15 cellular contexts compared by ENCODE assay signal in the genomic region with DNA sequence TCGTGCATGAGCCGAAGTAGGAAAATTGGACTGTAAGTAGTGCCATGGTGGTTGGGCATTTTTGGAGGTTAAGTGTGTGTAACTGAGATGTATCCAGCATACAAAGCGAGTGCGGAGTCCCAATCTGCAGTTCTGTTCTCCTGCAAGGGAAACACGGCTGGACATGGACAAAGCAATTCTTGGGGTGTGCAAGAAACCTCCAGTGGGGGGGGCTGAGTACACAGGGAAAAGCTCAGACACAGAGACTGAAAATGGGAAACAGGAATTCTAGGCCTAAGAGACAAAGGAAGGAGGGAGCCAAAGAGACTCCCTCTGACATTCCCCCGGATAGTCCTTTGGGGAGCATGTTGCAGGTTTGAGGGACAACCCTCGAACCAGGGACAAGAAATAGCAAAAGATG.
A peak's percentile ranks its signal among the peaks of the same experiment; 100 is the strongest.
DNase-seq lines count a peak whose midpoint lies in the region; FAIRE-seq and TF ChIP-seq lines count a peak whose summit lies in the region.
"Had no signal": no experiment of that assay in that cellular context is flagged by ENCODE, and none has a peak within 500 bp of the region (broad histone marks: within the 10 kb centered on the region; RNA-seq: fewer than 3 reads in every experiment).

No MANE protein-coding gene starts in this region.

- H3K4me3 ChIP-seq in H1 (ENCODE audit: extremely low read depth in 1 of 4, insufficient read depth in 2 of 4, low read depth in 3 of 4, low read length in 4 of 4) (no peak overlapping the region), dorsolateral prefrontal cortex (no peak overlapping the region)
- H3K4me3 ChIP-seq: upper lobe of left lung had no signal

- H3K4me2 ChIP-seq in H1 (ENCODE audit: insufficient read depth in 1 of 2, low read depth in 2 of 2, low read length in 2 of 2), result no peak overlapping the region

- H3K18ac ChIP-seq in H1 (ENCODE audit: extremely low read depth, low read length), result no peak overlapping the region

- no peaks in the 10 kb centered on the region for H3K79me2 ChIP-seq in H1 (ENCODE audit: control insufficient read depth in 1 of 2, insufficient read depth in 2 of 2, low read length in 2 of 2)

- no peak overlapping the region for H3K56ac ChIP-seq in H1 (replicated peaks; ENCODE audit: insufficient read length, low read depth, low read length)

- no peak overlapping the region for H3K23ac ChIP-seq in H1 (ENCODE audit: insufficient read length)

- peaks cover 14% of the 10 kb centered on the region for H3K9me3 Mint-ChIP-seq in progenitor cell of endocrine pancreas (ENCODE audit: low read depth)

- POLR2A ChIA-PET in H1 (lab: Charles Lee; ENCODE audit: partially characterized antibody), result no interaction called here

- no peak overlapping the region for H2AK5ac ChIP-seq in H1 (ENCODE audit: low read depth, low read length)

- no peaks in the 10 kb centered on the region for H3K79me1 ChIP-seq in H1 (ENCODE audit: low read depth, low read length)

- TF ChIP-seq RAD21 in H1 (IDR thresholded peaks at IDR 0.05 in 1 of 2, conservative IDR thresholded peaks at IDR 0.05 in 1 of 2; ENCODE audit: low read depth in 2 of 2, low read length in 2 of 2), result peak; percentile 42 to 54

- no peaks in the 10 kb centered on the region for H3K36me3 ChIP-seq in H1 (ENCODE audit: control insufficient read depth in 2 of 4, insufficient read depth in 4 of 4, low read length in 3 of 4)
- H3K36me3 ChIP-seq: upper lobe of left lung had no signal

- H3K27me3 Mint-ChIP-seq in progenitor cell of endocrine pancreas, result no peaks in the 10 kb centered on the region

- no peak overlapping the region for H4K91ac ChIP-seq in H1 (replicated peaks; ENCODE audit: insufficient read length, low read length)

- no peak overlapping the region for H4K8ac ChIP-seq in H1 (ENCODE audit: extremely low read depth, insufficient read depth, low read length)

- no peak for TF ChIP-seq POLR2A in H1 (IDR thresholded peaks at IDR 0.05; ENCODE audit: control extremely low read depth in 1 of 2, low read depth in 2 of 2, low read length in 2 of 2)

- H3K4me3 Mint-ChIP-seq in progenitor cell of endocrine pancreas (ENCODE audit: low read depth), result no peak overlapping the region

- CTCF ChIA-PET in H1 (lab: Charles Lee; ENCODE audit: partially characterized antibody), result interaction anchor here (1.0 kb wide), 1 partner anchor 252 kb away, joined by 3 read pairs; no protein-coding TSS in a partner anchor

- H3K27ac Mint-ChIP-seq in progenitor cell of endocrine pancreas, result no peak overlapping the region

- DNase-seq in EH (ENCODE audit: low read depth) (peak; percentile 42), NCI-H2227 treated with DMSO at 0.1 percent for 48 hours (lab: John Stamatoyannopoulos, UW) (peak; percentile 0), H1 (ENCODE audit: low read depth in 1 of 2, low spot score in 2 of 2) (no peak), medulla oblongata (ENCODE audit: extremely low spot score) (peak; percentile 36), progenitor cell of endocrine pancreas (ENCODE audit: low spot score, unreplicated experiment) (no peak), pons (ENCODE audit: low spot score) (no peak), dorsolateral prefrontal cortex (no peak)
- no peak for DNase-seq in stimulated activated naive CD4-positive, alpha-beta T cell (lab: John Stamatoyannopoulos, UW)
- DNase-seq: activated CD4-positive, CD25-positive, alpha-beta regulatory T cell treated with anti-CD3 and anti-CD28 coated beads, Interleukin-2, amount 50 U/mL, for 72 hours; activated effector memory CD4-positive, alpha-beta T cell treated with anti-CD3 and anti-CD28 coated beads, Interleukin-2, amount 50 U/mL, for 16 hours; DND-41; NCI-H2081; upper lobe of left lung had no signal

- H2AFZ ChIP-seq in H1 (ENCODE audit: low read length), result no peak overlapping the region

- H3K14ac ChIP-seq in H1 (ENCODE audit: insufficient read length), result no peak overlapping the region

- H3K4me1 ChIP-seq in H1 (replicated peaks in 1 of 4; ENCODE audit: control insufficient read depth in 3 of 4, insufficient read depth in 4 of 4, low read length in 3 of 4), result no peaks in the 10 kb centered on the region
- H3K4me1 ChIP-seq: upper lobe of left lung had no signal

- no peaks in the 10 kb centered on the region for H3K27me3 ChIP-seq in H1 (replicated peaks in 1 of 4; ENCODE audit: control insufficient read depth in 3 of 4, extremely low read depth in 1 of 4, insufficient read depth in 3 of 4, low read length in 3 of 4)
- H3K27me3 ChIP-seq in dorsolateral prefrontal cortex, result peaks cover 0 to 5% (median 0%) of the 10 kb centered on the region in 45 donors
- H3K27me3 ChIP-seq: upper lobe of left lung had no signal

- intact Hi-C loops in dorsolateral prefrontal cortex (cut with DNase I), result no loop called here

- 94% methylated on average over 7 of the region's 7 CpGs; no CpG with 5 or more reads in 1 of the 2 experiments for WGBS in H1 (ENCODE audit: extremely low coverage in 1 of 2, insufficient coverage in 1 of 2, insufficient read length in 1 of 2, insufficient replicate concordance in 2 of 2, low coverage in 1 of 2, low lambda C conversion rate in 2 of 2, missing lambda C conversion rate in 1 of 2), 2 experiments

- H3K36me3 Mint-ChIP-seq in progenitor cell of endocrine pancreas (ENCODE audit: insufficient read depth), result no peaks in the 10 kb centered on the region

- H2BK15ac ChIP-seq in H1 (ENCODE audit: low read length), result no peak overlapping the region

- no peak overlapping the region for H4K5ac ChIP-seq in H1 (ENCODE audit: insufficient read length, low read depth, low read length)

- peaks cover 0 to 4% of the 10 kb centered on the region in 2 experiments; a peak in 1 of 4 replicates for H3K9me3 ChIP-seq in H1 (ENCODE audit: insufficient read depth in 2 of 2, low read depth in 1 of 2, low read length in 1 of 2)
- H3K9me3 ChIP-seq: upper lobe of left lung had no signal

- H3K4ac ChIP-seq in H1 (replicated peaks; ENCODE audit: insufficient read length, low read depth, low read length), result no peak overlapping the region

- H2BK12ac ChIP-seq in H1 (ENCODE audit: low read depth, low read length), result no peak overlapping the region

- H3K4me1 Mint-ChIP-seq in progenitor cell of endocrine pancreas (ENCODE audit: low read depth), result peaks cover 6% of the 10 kb centered on the region

- no peaks in the 10 kb centered on the region for H4K20me1 ChIP-seq in H1 (replicated peaks in 1 of 2; ENCODE audit: control insufficient read depth in 1 of 2, insufficient read depth in 2 of 2, low read length in 2 of 2)

- no peak overlapping the region for H2BK20ac ChIP-seq in H1 (ENCODE audit: low read length)

- no peak for TF ChIP-seq EP300 in H1 (IDR thresholded peaks at IDR 0.05; ENCODE audit: borderline replicate concordance in 1 of 2, low read depth in 2 of 2, low read length in 2 of 2)

- H2BK5ac ChIP-seq in H1 (ENCODE audit: low read depth, low read length), result no peak overlapping the region

- H2BK120ac ChIP-seq in H1 (replicated peaks; ENCODE audit: low read depth, low read length), result no peak overlapping the region

- no peak for FAIRE-seq in H1 (lab: Jason Lieb, UNC)
- FAIRE-seq: islet of Langerhans had no signal

- peak in 2 of 3 experiments; percentile 11 to 15; a peak in 2 of 4 replicates for TF ChIP-seq CTCF in H1 (IDR thresholded peaks at IDR 0.05; ENCODE audit: control extremely low read depth in 1 of 3, insufficient read depth in 1 of 3, low read depth in 1 of 3, low read length in 3 of 3)
- no peak for TF ChIP-seq CTCF in progenitor cell of endocrine pancreas (IDR thresholded peaks at IDR 0.05; ENCODE audit: unreplicated experiment)
- peak in 16 of 56 donors; percentile 10 to 45 (median 24) for TF ChIP-seq CTCF in dorsolateral prefrontal cortex (IDR thresholded peaks at IDR 0.05 in 54 of 56, conservative IDR thresholded peaks at IDR 0.05 in 2 of 56; ENCODE audit: low read depth in 1 of 56, partially characterized antibody in 56 of 56)

- H3K27ac ChIP-seq in H1 (ENCODE audit: low read depth, low read length) (no peak overlapping the region), dorsolateral prefrontal cortex (no peak overlapping the region)
- H3K27ac ChIP-seq: RWPE1, upper lobe of left lung had no signal

- H3K23me2 ChIP-seq in H1 (ENCODE audit: low read depth, low read length), result no peaks in the 10 kb centered on the region

- H3K9ac ChIP-seq in H1 (replicated peaks in 1 of 4; ENCODE audit: extremely low read depth in 1 of 4, low read depth in 3 of 4, low read length in 3 of 4), result no peak overlapping the region

TF ChIP-seq in H1, 55 proteins besides CTCF, POLR2A, EP300 and RAD21:
- TF ChIP-seq, protein P1, sequence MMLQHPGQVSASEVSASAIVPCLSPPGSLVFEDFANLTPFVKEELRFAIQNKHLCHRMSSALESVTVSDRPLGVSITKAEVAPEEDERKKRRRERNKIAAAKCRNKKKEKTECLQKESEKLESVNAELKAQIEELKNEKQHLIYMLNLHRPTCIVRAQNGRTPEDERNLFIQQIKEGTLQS (IDR thresholded peaks at IDR 0.05; ENCODE audit: insufficient read depth, low read depth, low read length), result no peak
- TF ChIP-seq GTF2F1 (IDR thresholded peaks at IDR 0.05; ENCODE audit: borderline replicate concordance, low read depth, low read length), result no peak
- no peak for TF ChIP-seq ASH2L (IDR thresholded peaks at IDR 0.05; ENCODE audit: low read length)
- no peak for TF ChIP-seq SAP30 (IDR thresholded peaks at IDR 0.05; ENCODE audit: insufficient read depth, insufficient replicate concordance, low read length)
- TF ChIP-seq HDAC2 (IDR thresholded peaks at IDR 0.05; ENCODE audit: borderline replicate concordance in 1 of 2, low read depth in 2 of 2, low read length in 2 of 2), result no peak
- TF ChIP-seq BACH1 (IDR thresholded peaks at IDR 0.05; ENCODE audit: low read length), result no peak
- no peak for TF ChIP-seq SUZ12 (IDR thresholded peaks at IDR 0.05; ENCODE audit: low read length)
- no peak for TF ChIP-seq MAFK (IDR thresholded peaks at IDR 0.05; ENCODE audit: low read depth, low read length)
- TF ChIP-seq BCL11A (IDR thresholded peaks at IDR 0.05; ENCODE audit: low read depth in 2 of 2, low read length in 2 of 2), result no peak
- no peak for TF ChIP-seq SRF (IDR thresholded peaks at IDR 0.05; ENCODE audit: low read depth, low read length)
- TF ChIP-seq YY1 (IDR thresholded peaks at IDR 0.05; ENCODE audit: low read depth, low read length), result no peak
- no peak for TF ChIP-seq RXRA (IDR thresholded peaks at IDR 0.05; ENCODE audit: insufficient read depth, low read depth, low read length)
- no peak for TF ChIP-seq TEAD4 (IDR thresholded peaks at IDR 0.05; ENCODE audit: low read depth, low read length)
- no peak for TF ChIP-seq PHF8 (conservative IDR thresholded peaks at IDR 0.05; ENCODE audit: low read depth, low read length)

Comparison
In these comparisons a context has a peak if more than half of its experiments do, and no peak if none do; other contexts are left out.
1. DNase-seq: peak in EH (single experiment), NCI-H2227 treated with DMSO at 0.1 percent for 48 hours (single experiment) and medulla oblongata (single experiment); none in H1 (0 of 2), progenitor cell of endocrine pancreas (single experiment), pons (single experiment), stimulated activated naive CD4-positive, alpha-beta T cell (0 of 6) and dorsolateral prefrontal cortex (0 of 10).